15 cellular contexts compared by ENCODE assay signal in genomic region chr6:7300890-7301289, GRCh38. TPM values are rescaled to one million over a fixed set of nuclear protein-coding genes. Genes with fewer than 3 reads are reported as not detected.
DNase-seq lines count a peak whose midpoint lies in the region; ATAC-seq, FAIRE-seq and TF ChIP-seq lines count a peak whose summit lies in the region.
"Had no signal": no experiment of that assay in that cellular context is flagged by ENCODE, and none has a peak within 500 bp of the region (broad histone marks: within the 10 kb centered on the region; RNA-seq: fewer than 3 reads in every experiment).

No MANE protein-coding gene starts in this region.

- peaks cover 30% of the 10 kb centered on the region for H3K36me3 Mint-ChIP-seq in activated naive CD8-positive, alpha-beta T cell treated with anti-CD3 and anti-CD28 coated beads, Interleukin-2, amount 10 ng/mL, durations not matched to agents 7 days and 5 days
- peaks cover 31% of the 10 kb centered on the region for H3K36me3 Mint-ChIP-seq in activated naive CD8-positive, alpha-beta T cell treated with anti-CD3 and anti-CD28 coated beads for 36 hours

- H3K9me3 Mint-ChIP-seq in activated naive CD8-positive, alpha-beta T cell treated with anti-CD3 and anti-CD28 coated beads, Interleukin-2, amount 10 ng/mL, durations not matched to agents 7 days and 5 days = no peaks in the 10 kb centered on the region
- H3K9me3 Mint-ChIP-seq in activated naive CD8-positive, alpha-beta T cell treated with anti-CD3 and anti-CD28 coated beads for 36 hours = no peaks in the 10 kb centered on the region
- H3K9me3 Mint-ChIP-seq: GM23338 had no signal

- ATAC-seq in activated naive CD8-positive, alpha-beta T cell treated with anti-CD3 and anti-CD28 coated beads, Interleukin-2, amount 10 ng/mL, durations not matched to agents 7 days and 5 days (ENCODE audit: low read depth) = no peak
- ATAC-seq in HG03521 (IDR thresholded peaks at IDR 0.05; ENCODE audit: unreplicated experiment) (no peak), HG02610 (IDR thresholded peaks at IDR 0.05; ENCODE audit: unreplicated experiment) (no peak), HG02884 (IDR thresholded peaks at IDR 0.05; ENCODE audit: unreplicated experiment) (no peak)
- ATAC-seq: GM23338, HepG2 had no signal

- no peak overlapping the region for H3K4me3 Mint-ChIP-seq in activated naive CD8-positive, alpha-beta T cell treated with anti-CD3 and anti-CD28 coated beads, Interleukin-2, amount 10 ng/mL, durations not matched to agents 7 days and 5 days
- no peak overlapping the region for H3K4me3 Mint-ChIP-seq in activated naive CD8-positive, alpha-beta T cell treated with anti-CD3 and anti-CD28 coated beads for 36 hours
- H3K4me3 Mint-ChIP-seq: GM23338 had no signal

- DNase-seq in activated naive CD8-positive, alpha-beta T cell treated with anti-CD3 and anti-CD28 coated beads, Interleukin-2, amount 10 ng/mL, durations not matched to agents 7 days and 5 days = no peak
- no peak for DNase-seq in activated naive CD8-positive, alpha-beta T cell treated with anti-CD3 and anti-CD28 coated beads for 36 hours
- DNase-seq in HTR-8/SVneo (ENCODE audit: insufficient read length, low spot score) (no peak), amniotic epithelial cell (ENCODE audit: low read depth) (peak; percentile 44), erythroblast (lab: John Stamatoyannopoulos, UW) (peak; percentile 7 to 66)
- DNase-seq: 8988T; Calu3; CD4-positive, CD25-positive, alpha-beta regulatory T cell; DMS 273 treated with DMSO at 0.1 percent for 48 hours; H7 had no signal

- H3K27me3 Mint-ChIP-seq in activated naive CD8-positive, alpha-beta T cell treated with anti-CD3 and anti-CD28 coated beads, Interleukin-2, amount 10 ng/mL, durations not matched to agents 7 days and 5 days = no peaks in the 10 kb centered on the region
- no peaks in the 10 kb centered on the region for H3K27me3 Mint-ChIP-seq in activated naive CD8-positive, alpha-beta T cell treated with anti-CD3 and anti-CD28 coated beads for 36 hours
- H3K27me3 Mint-ChIP-seq: CD4-positive, CD25-positive, alpha-beta regulatory T cell had no signal

- no peak for TF ChIP-seq POLR2A in erythroblast (IDR thresholded peaks at IDR 0.05; ENCODE audit: low read length)

- peak; percentile 64 for FAIRE-seq in HTR-8/SVneo (lab: Jason Lieb, UNC)
- FAIRE-seq: HepG2 had no signal

- POLR2A ChIA-PET in activated naive CD8-positive, alpha-beta T cell treated with anti-CD3 and anti-CD28 coated beads, Interleukin-2, amount 10 ng/mL, durations not matched to agents 7 days and 5 days (lab: Charles Lee) = no interaction called here

- H3K4me1 Mint-ChIP-seq in activated naive CD8-positive, alpha-beta T cell treated with anti-CD3 and anti-CD28 coated beads, Interleukin-2, amount 10 ng/mL, durations not matched to agents 7 days and 5 days = peaks cover 18% of the 10 kb centered on the region
- H3K4me1 Mint-ChIP-seq in activated naive CD8-positive, alpha-beta T cell treated with anti-CD3 and anti-CD28 coated beads for 36 hours = peaks cover 22% of the 10 kb centered on the region
- H3K4me1 Mint-ChIP-seq: GM23338 had no signal

- peak overlapping the region; percentile 60 for H3K27ac Mint-ChIP-seq in activated naive CD8-positive, alpha-beta T cell treated with anti-CD3 and anti-CD28 coated beads, Interleukin-2, amount 10 ng/mL, durations not matched to agents 7 days and 5 days
- H3K27ac Mint-ChIP-seq in activated naive CD8-positive, alpha-beta T cell treated with anti-CD3 and anti-CD28 coated beads for 36 hours = no peak overlapping the region
- H3K27ac Mint-ChIP-seq: GM23338 had no signal

RNA-seq across cellular contexts. Expression of gene SSR1, which starts 12.1 kb away (rescaled TPM):
- 100 to 1,000 TPM; 112 to 123 TPM for total RNA-seq in activated naive CD8-positive, alpha-beta T cell treated with anti-CD3 and anti-CD28 coated beads, Interleukin-2, amount 10 ng/mL, durations not matched to agents 7 days and 5 days
- total RNA-seq in activated naive CD8-positive, alpha-beta T cell treated with anti-CD3 and anti-CD28 coated beads for 36 hours = 100 to 1,000 TPM; 132 to 139 TPM

Comparison
In these comparisons a context has a peak if more than half of its experiments do, and no peak if none do; other contexts are left out.
1. DNase-seq: peak in amniotic epithelial cell (single experiment) and erythroblast (2 of 2); none in activated naive CD8-positive, alpha-beta T cell treated with anti-CD3 and anti-CD28 coated beads, Interleukin-2, amount 10 ng/mL, durations not matched to agents 7 days and 5 days (single experiment), activated naive CD8-positive, alpha-beta T cell treated with anti-CD3 and anti-CD28 coated beads for 36 hours (single experiment) and HTR-8/SVneo (single experiment).